1 cellular context compared by ENCODE assay signal in the genomic region with DNA sequence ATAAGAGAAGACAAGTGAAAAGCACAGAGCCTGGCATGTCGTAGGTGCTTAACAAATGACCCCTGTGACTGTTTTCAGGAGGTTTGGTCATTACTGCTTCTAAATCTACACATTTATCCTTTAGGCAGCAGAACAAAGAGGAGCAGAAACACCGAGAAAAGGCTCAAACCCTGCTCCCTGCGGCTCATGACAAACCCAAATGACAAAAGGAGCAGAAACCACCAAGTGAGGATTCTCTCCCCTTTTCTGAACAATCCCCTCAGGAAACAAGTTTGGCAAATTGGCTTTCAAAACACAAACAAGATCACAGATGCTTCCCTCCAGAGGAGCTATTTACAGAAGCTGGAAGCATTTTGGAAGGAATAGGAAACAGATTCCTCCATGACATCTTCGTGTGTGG.
TF ChIP-seq lines count a peak whose summit lies in the region.

No MANE protein-coding gene starts in this region.

TF ChIP-seq in GM23338, 12 proteins besides CTCF, POLR2A, EP300 and RAD21:
- TF ChIP-seq, protein P1, sequence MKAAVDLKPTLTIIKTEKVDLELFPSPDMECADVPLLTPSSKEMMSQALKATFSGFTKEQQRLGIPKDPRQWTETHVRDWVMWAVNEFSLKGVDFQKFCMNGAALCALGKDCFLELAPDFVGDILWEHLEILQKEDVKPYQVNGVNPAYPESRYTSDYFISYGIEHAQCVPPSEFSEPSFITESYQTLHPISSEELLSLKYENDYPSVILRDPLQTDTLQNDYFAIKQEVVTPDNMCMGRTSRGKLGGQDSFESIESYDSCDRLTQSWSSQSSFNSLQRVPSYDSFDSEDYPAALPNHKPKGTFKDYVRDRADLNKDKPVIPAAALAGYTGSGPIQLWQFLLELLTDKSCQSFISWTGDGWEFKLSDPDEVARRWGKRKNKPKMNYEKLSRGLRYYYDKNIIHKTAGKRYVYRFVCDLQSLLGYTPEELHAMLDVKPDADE (IDR thresholded peaks at IDR 0.05): no peak
- TF ChIP-seq ZNF114 (CRISPR knock-in tag; IDR thresholded peaks at IDR 0.05) (no peak), POLR2AphosphoS5 (IDR thresholded peaks at IDR 0.05; ENCODE audit: low read depth) (no peak), JUNB (IDR thresholded peaks at IDR 0.05; ENCODE audit: unreplicated experiment) (no peak)
- TF ChIP-seq, protein P2, sequence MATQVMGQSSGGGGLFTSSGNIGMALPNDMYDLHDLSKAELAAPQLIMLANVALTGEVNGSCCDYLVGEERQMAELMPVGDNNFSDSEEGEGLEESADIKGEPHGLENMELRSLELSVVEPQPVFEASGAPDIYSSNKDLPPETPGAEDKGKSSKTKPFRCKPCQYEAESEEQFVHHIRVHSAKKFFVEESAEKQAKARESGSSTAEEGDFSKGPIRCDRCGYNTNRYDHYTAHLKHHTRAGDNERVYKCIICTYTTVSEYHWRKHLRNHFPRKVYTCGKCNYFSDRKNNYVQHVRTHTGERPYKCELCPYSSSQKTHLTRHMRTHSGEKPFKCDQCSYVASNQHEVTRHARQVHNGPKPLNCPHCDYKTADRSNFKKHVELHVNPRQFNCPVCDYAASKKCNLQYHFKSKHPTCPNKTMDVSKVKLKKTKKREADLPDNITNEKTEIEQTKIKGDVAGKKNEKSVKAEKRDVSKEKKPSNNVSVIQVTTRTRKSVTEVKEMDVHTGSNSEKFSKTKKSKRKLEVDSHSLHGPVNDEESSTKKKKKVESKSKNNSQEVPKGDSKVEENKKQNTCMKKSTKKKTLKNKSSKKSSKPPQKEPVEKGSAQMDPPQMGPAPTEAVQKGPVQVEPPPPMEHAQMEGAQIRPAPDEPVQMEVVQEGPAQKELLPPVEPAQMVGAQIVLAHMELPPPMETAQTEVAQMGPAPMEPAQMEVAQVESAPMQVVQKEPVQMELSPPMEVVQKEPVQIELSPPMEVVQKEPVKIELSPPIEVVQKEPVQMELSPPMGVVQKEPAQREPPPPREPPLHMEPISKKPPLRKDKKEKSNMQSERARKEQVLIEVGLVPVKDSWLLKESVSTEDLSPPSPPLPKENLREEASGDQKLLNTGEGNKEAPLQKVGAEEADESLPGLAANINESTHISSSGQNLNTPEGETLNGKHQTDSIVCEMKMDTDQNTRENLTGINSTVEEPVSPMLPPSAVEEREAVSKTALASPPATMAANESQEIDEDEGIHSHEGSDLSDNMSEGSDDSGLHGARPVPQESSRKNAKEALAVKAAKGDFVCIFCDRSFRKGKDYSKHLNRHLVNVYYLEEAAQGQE (IDR thresholded peaks at IDR 0.05; ENCODE audit: unreplicated experiment): no peak
